ENCODE assay signal across 15 cellular contexts in genomic region chr6:34795836-34796425, GRCh38. TPM values are rescaled to one million over a fixed set of nuclear protein-coding genes. Genes with fewer than 3 reads are reported as not detected.
DNase-seq lines count a peak whose midpoint lies in the region; ATAC-seq and TF ChIP-seq lines count a peak whose summit lies in the region.
"Had no signal": no experiment of that assay in that cellular context is flagged by ENCODE, and none has a peak within 500 bp of the region (broad histone marks: within the 10 kb centered on the region; RNA-seq: fewer than 3 reads in every experiment).

No MANE protein-coding gene starts in this region.

- peaks cover 18% of the 10 kb centered on the region for H3K79me2 ChIP-seq in osteoblast (ENCODE audit: insufficient read depth, low read length)

- ATAC-seq in HG03175 (IDR thresholded peaks at IDR 0.05; ENCODE audit: unreplicated experiment) = no peak
- ATAC-seq: gastrocnemius medialis had no signal

- H3K27me3 ChIP-seq in MG63 (no peaks in the 10 kb centered on the region), osteoblast (ENCODE audit: insufficient read depth, low read length) (no peaks in the 10 kb centered on the region)
- H3K27me3 ChIP-seq: BLaER1 treated with 17β-estradiol and CSF1 and Interleukin-3, amounts not matched to agents 10 nM and 100 nM; gastrocnemius medialis had no signal

- DNase-seq in EH (ENCODE audit: low read depth) (peak; percentile 67), MG63 (peak; percentile 57), fibroblast of gingiva (ENCODE audit: low read depth) (peak; percentile 61), osteoblast (ENCODE audit: insufficient read length, low spot score, missing footprints) (peak; percentile 74), middle frontal gyrus (ENCODE audit: extremely low spot score, low spot score) (no peak)
- no peak for DNase-seq in activated CD4-positive, alpha-beta T cell treated with anti-CD3 and anti-CD28 coated beads, Interleukin-2, amount 50 U/mL, for 4 hours
- DNase-seq: activated gamma-delta T cell treated with Interleukin-2 at 50 U/mL for 16 hours; effector CD4-positive, alpha-beta T cell; gastrocnemius medialis; MM.1S; NCI-H774; nucleus accumbens; stimulated activated CD4-positive, alpha-beta T cell treated with anti-CD3 and anti-CD28 coated beads, Interleukin-4, amount 100 ng/mL, for 4 hours had no signal

- H3K36me3 ChIP-seq in MG63 (peaks cover 18% of the 10 kb centered on the region), osteoblast (ENCODE audit: insufficient read depth, low read length) (no peaks in the 10 kb centered on the region)
- H3K36me3 ChIP-seq: gastrocnemius medialis had no signal

- H3K4me2 ChIP-seq in osteoblast (ENCODE audit: insufficient read depth, low read length) = no peak overlapping the region

- peaks cover 8% of the 10 kb centered on the region for H4K20me1 ChIP-seq in osteoblast (ENCODE audit: insufficient read depth, low read length)

- H3K9me3 ChIP-seq in MG63 (no peaks in the 10 kb centered on the region), osteoblast (ENCODE audit: low read depth, low read length) (no peaks in the 10 kb centered on the region)
- H3K9me3 ChIP-seq: BLaER1 treated with 17β-estradiol and CSF1 and Interleukin-3, amounts not matched to agents 10 nM and 100 nM; gastrocnemius medialis had no signal

- H3K4me1 ChIP-seq in osteoblast (ENCODE audit: insufficient read depth, low read length) = peaks cover 14% of the 10 kb centered on the region

- H2AFZ ChIP-seq in osteoblast (ENCODE audit: low read length) = no peak overlapping the region

- no peak for TF ChIP-seq CTCF in osteoblast (IDR thresholded peaks at IDR 0.05; ENCODE audit: extremely low read depth, low read depth, low read length)

- no peak overlapping the region for H3K27ac ChIP-seq in osteoblast (ENCODE audit: low read depth, low read length)
- H3K27ac ChIP-seq: BLaER1 treated with 17β-estradiol and CSF1 and Interleukin-3, amounts not matched to agents 10 nM and 100 nM; gastrocnemius medialis had no signal

- no peak overlapping the region for H3K4me3 ChIP-seq in MG63
- no peak overlapping the region for H3K4me3 ChIP-seq in osteoblast (ENCODE audit: insufficient read depth, low read length)
- H3K4me3 ChIP-seq: BLaER1 treated with 17β-estradiol and CSF1 and Interleukin-3, amounts not matched to agents 10 nM and 100 nM; gastrocnemius medialis had no signal

RNA-seq across cellular contexts. Expression of gene BLTP3A, which starts 4.0 kb away (rescaled TPM):
- 19.2 and 25.0 TPM in 2 replicates for total RNA-seq in MG63 (2014; rRNA removed; shearing (Covaris generic); ENCODE audit: low replicate concordance)
- total RNA-seq in osteoblast = 9.7 and 13.0 TPM in 2 replicates

RNA-seq across cellular contexts. Expression of gene SNRPC, which starts 38.6 kb away (rescaled TPM):
- total RNA-seq in MG63 (2014; rRNA removed; shearing (Covaris generic); ENCODE audit: low replicate concordance) = 601 and 1,316 TPM in 2 replicates
- 50.7 and 56.5 TPM in 2 replicates for total RNA-seq in osteoblast

Comparison
In these comparisons a context has a peak if more than half of its experiments do, and no peak if none do; other contexts are left out.
1. DNase-seq: peak in EH (single experiment), MG63 (single experiment), fibroblast of gingiva (single experiment) and osteoblast (single experiment); none in middle frontal gyrus (single experiment) and activated CD4-positive, alpha-beta T cell treated with anti-CD3 and anti-CD28 coated beads, Interleukin-2, amount 50 U/mL, for 4 hours (0 of 2).
2. RNA of gene SNRPC, which starts 38.6 kb away (total RNA-seq): 601 to 1,316 TPM in MG63; 50.7 to 56.5 TPM in osteoblast; every median in the first group is over 10 times any median in the second.